8 cellular contexts compared by ENCODE assay signal in the genomic region with DNA sequence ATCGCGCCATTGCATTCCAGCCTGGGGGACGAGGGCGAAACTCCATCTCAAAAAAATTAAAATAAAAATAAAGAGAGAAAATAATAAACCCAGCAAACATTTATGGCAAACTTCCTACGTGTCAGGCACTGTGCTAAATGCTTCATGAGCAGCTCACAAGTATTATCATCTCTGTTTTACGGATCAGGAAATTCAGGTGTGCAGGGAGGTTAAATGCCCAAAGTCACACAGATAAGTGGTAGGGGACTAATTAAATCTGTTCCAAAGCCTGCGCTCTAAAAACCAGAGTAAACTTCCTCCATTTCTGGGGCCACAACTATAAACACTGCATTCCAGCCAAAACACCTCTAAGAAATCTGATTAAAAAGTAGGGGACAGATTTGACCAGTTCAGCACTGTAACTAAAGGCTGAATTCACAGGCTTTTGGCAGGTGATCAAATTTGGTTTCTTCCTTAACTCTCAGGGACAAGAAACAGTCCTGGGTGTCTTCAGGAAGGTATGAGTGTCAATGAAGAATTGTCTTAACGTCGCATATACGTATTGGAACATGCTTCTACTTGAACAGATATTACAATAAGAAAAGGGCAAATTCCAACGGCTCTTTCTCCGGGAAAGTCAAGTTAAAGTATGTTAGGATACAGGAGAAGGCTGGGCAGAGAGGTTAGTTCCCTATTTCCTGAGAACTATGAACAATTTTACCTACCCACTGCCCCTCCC. TPM values are rescaled to one million over a fixed set of nuclear protein-coding genes. Genes with fewer than 3 reads are reported as not detected.
A peak's percentile ranks its signal among the peaks of the same experiment; 100 is the strongest.
DNase-seq lines count a peak whose midpoint lies in the region; ATAC-seq and TF ChIP-seq lines count a peak whose summit lies in the region.

No MANE protein-coding gene starts in this region.

- H3K9me3 Mint-ChIP-seq in endothelial cell (ENCODE audit: unreplicated experiment): no peaks in the 10 kb centered on the region
- no peaks in the 10 kb centered on the region for H3K9me3 Mint-ChIP-seq in naive thymus-derived CD8-positive, alpha-beta T cell

- in situ Hi-C loops in ACHN (cut with HindIII; ENCODE audit: low pct_ligation_motif_present, low pct_unique_long_range_greater_than_20kb, low sequenced_read_pairs) (no loop called here), GM13976 (cut with MboI; ENCODE audit: low sequenced_read_pairs, unreplicated experiment) (no loop called here)

- peaks cover 1% of the 10 kb centered on the region for H3K27me3 Mint-ChIP-seq in endothelial cell (ENCODE audit: unreplicated experiment)
- H3K27me3 Mint-ChIP-seq in naive thymus-derived CD8-positive, alpha-beta T cell: no peaks in the 10 kb centered on the region

- peaks cover 14% of the 10 kb centered on the region for H3K4me1 Mint-ChIP-seq in endothelial cell (ENCODE audit: unreplicated experiment)
- H3K4me1 Mint-ChIP-seq in naive thymus-derived CD8-positive, alpha-beta T cell: peaks cover 15 to 28% (median 19%) of the 10 kb centered on the region in 4 donors

- peaks cover 7% of the 10 kb centered on the region for H3K36me3 Mint-ChIP-seq in endothelial cell (ENCODE audit: low read depth, unreplicated experiment)
- H3K36me3 Mint-ChIP-seq in naive thymus-derived CD8-positive, alpha-beta T cell: peaks cover 0 to 3% (median 0%) of the 10 kb centered on the region in 3 donors

- POLR2A ChIA-PET in naive thymus-derived CD8-positive, alpha-beta T cell (lab: Charles Lee): interaction anchor here (0.7 to 8.9 kb wide), 14 partner anchors 10 to 405 kb away, joined by 3 to 127 read pairs (median 5); a partner anchor contains a TSS
- POLR2A ChIA-PET in HEK293T (lab: Yijun Ruan, JAX): interaction anchor here (0.6 to 1.4 kb wide), 7 partner anchors 8 to 86 kb away, joined by 3 to 13 read pairs (median 4); a partner anchor contains a TSS

- CTCF ChIA-PET in HEK293T (lab: Yijun Ruan, JAX): interaction anchor here (0.6 to 1.2 kb wide), 4 partner anchors 10 to 315 kb away, joined by 3 to 4 read pairs (median 4); a partner anchor contains a TSS

- H3K27ac Mint-ChIP-seq in endothelial cell (ENCODE audit: unreplicated experiment): peak overlapping the region; percentile 73
- H3K27ac Mint-ChIP-seq in naive thymus-derived CD8-positive, alpha-beta T cell: peak overlapping the region; percentile 91 to 98 (median 96)

- no peak for TF ChIP-seq CTCF in GM13976 (IDR thresholded peaks at IDR 0.05; ENCODE audit: borderline replicate concordance, control extremely low read depth, extremely low read depth, insufficient read depth, missing control alignments)
- TF ChIP-seq CTCF in endothelial cell (IDR thresholded peaks at IDR 0.05; ENCODE audit: unreplicated experiment): no peak

- no peak for ATAC-seq in naive thymus-derived CD8-positive, alpha-beta T cell

- DNase-seq in ACHN (peak; percentile 11), GM13976 (ENCODE audit: low spot score) (peak; percentile 19), RPMI7951 (ENCODE audit: low read depth) (peak; percentile 9), endothelial cell (ENCODE audit: low spot score) (no peak), HEK293T (ENCODE audit: extremely low spot score) (no peak), NCI-H187 treated with DMSO at 0.1 percent for 48 hours (lab: John Stamatoyannopoulos, UW) (no peak), hippocampal formation (lab: John Stamatoyannopoulos, UW) (no peak)
- peak in 3 of 10 donors; percentile 5 to 15 (median 11) for DNase-seq in naive thymus-derived CD8-positive, alpha-beta T cell

- peak overlapping the region; percentile 97 for H3K4me3 Mint-ChIP-seq in endothelial cell (ENCODE audit: unreplicated experiment)
- H3K4me3 Mint-ChIP-seq in naive thymus-derived CD8-positive, alpha-beta T cell: peak overlapping the region; percentile 86 to 98 (median 93)

TF ChIP-seq in HEK293T, 16 proteins besides CTCF, POLR2A, EP300 and RAD21:
- TF ChIP-seq ELF4 (IDR thresholded peaks at IDR 0.05): no peak
- TF ChIP-seq SUZ12 (IDR thresholded peaks at IDR 0.05): no peak
- TF ChIP-seq TARDBP (IDR thresholded peaks at IDR 0.05): no peak
- no peak for TF ChIP-seq FOXA1 (IDR thresholded peaks at IDR 0.05)
- no peak for TF ChIP-seq ZNF384 (IDR thresholded peaks at IDR 0.05)
- TF ChIP-seq NFRKB (IDR thresholded peaks at IDR 0.05): no peak
- TF ChIP-seq HDGF (IDR thresholded peaks at IDR 0.05; ENCODE audit: borderline replicate concordance): no peak
- no peak for TF ChIP-seq CTBP1 (IDR thresholded peaks at IDR 0.05; ENCODE audit: borderline replicate concordance)
- TF ChIP-seq, protein P1, sequence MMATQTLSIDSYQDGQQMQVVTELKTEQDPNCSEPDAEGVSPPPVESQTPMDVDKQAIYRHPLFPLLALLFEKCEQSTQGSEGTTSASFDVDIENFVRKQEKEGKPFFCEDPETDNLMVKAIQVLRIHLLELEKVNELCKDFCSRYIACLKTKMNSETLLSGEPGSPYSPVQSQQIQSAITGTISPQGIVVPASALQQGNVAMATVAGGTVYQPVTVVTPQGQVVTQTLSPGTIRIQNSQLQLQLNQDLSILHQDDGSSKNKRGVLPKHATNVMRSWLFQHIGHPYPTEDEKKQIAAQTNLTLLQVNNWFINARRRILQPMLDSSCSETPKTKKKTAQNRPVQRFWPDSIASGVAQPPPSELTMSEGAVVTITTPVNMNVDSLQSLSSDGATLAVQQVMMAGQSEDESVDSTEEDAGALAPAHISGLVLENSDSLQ (IDR thresholded peaks at IDR 0.05): no peak
- TF ChIP-seq SP1 (IDR thresholded peaks at IDR 0.05): no peak
- TF ChIP-seq ARNT (IDR thresholded peaks at IDR 0.05): no peak
- no peak for TF ChIP-seq FOXM1 (IDR thresholded peaks at IDR 0.05; ENCODE audit: borderline replicate concordance)
- no peak for TF ChIP-seq BHLHE40 (IDR thresholded peaks at IDR 0.05; ENCODE audit: borderline replicate concordance)
- TF ChIP-seq L3MBTL2 (conservative IDR thresholded peaks at IDR 0.05): no peak
- TF ChIP-seq LEF1 (IDR thresholded peaks at IDR 0.05; ENCODE audit: borderline replicate concordance): no peak
- no peak for TF ChIP-seq FOXK2 (IDR thresholded peaks at IDR 0.05)

RNA-seq across cellular contexts. Expression of a gene that starts 1.0 kb away (rescaled TPM):
- total RNA-seq in RPMI7951 (2014; rRNA removed; shearing (Covaris generic)): 10.1 and 13.7 TPM in 2 replicates
- 51.8 TPM for total RNA-seq in endothelial cell (ENCODE audit: unreplicated experiment)
- total RNA-seq in naive thymus-derived CD8-positive, alpha-beta T cell: 10 to 100 TPM; 57.0 to 57.1 TPM
- 10 to 100 TPM; 17.8 to 24.5 (median 23.6) TPM for polyA plus RNA-seq in naive thymus-derived CD8-positive, alpha-beta T cell

RNA-seq across cellular contexts. Expression of a gene that starts 32.8 kb away (rescaled TPM):
- 39.9 and 49.3 TPM in 2 replicates for total RNA-seq in RPMI7951 (2014; rRNA removed; shearing (Covaris generic))
- 58.0 TPM for total RNA-seq in endothelial cell (ENCODE audit: unreplicated experiment)
- 10 to 100 TPM; 29.5 to 34.9 TPM for total RNA-seq in naive thymus-derived CD8-positive, alpha-beta T cell
- polyA plus RNA-seq in naive thymus-derived CD8-positive, alpha-beta T cell: 10 to 100 TPM; 21.8 to 34.8 (median 26.0) TPM

RNA-seq across cellular contexts. Expression of a gene that starts 33.3 kb away (rescaled TPM):
- 18.0 and 19.8 TPM in 2 replicates for total RNA-seq in RPMI7951 (2014; rRNA removed; shearing (Covaris generic))
- total RNA-seq in endothelial cell (ENCODE audit: unreplicated experiment): 110 TPM
- total RNA-seq in naive thymus-derived CD8-positive, alpha-beta T cell: 100 to 1,000 TPM; 169 to 175 TPM
- 10 to 100 TPM in 2 of 3 donors, 1 to 10 TPM in 1; 8.9 to 18.5 (median 13.2) TPM for polyA plus RNA-seq in naive thymus-derived CD8-positive, alpha-beta T cell

RNA-seq across cellular contexts. Expression of a gene that starts 40.7 kb away (rescaled TPM):
- total RNA-seq in RPMI7951 (2014; rRNA removed; shearing (Covaris generic)): 4.9 and 10.2 TPM in 2 replicates
- 132 TPM for total RNA-seq in endothelial cell (ENCODE audit: unreplicated experiment)
- total RNA-seq in naive thymus-derived CD8-positive, alpha-beta T cell: 100 to 1,000 TPM; 936 to 980 TPM
- polyA plus RNA-seq in naive thymus-derived CD8-positive, alpha-beta T cell: 100 to 1,000 TPM; 390 to 700 (median 632) TPM

Comparison
In these comparisons a context has a peak if more than half of its experiments do, and no peak if none do; other contexts are left out.
1. DNase-seq: peak in ACHN (single experiment), GM13976 (single experiment) and RPMI7951 (single experiment); none in endothelial cell (single experiment), HEK293T (single experiment), NCI-H187 treated with DMSO at 0.1 percent for 48 hours (single experiment) and hippocampal formation (0 of 2).